ENCODE assay signal across 9 cellular contexts in genomic region chr2:174051741-174052638, GRCh38.
A peak's percentile ranks its signal among the peaks of the same experiment; 100 is the strongest.
DNase-seq lines count a peak whose midpoint lies in the region; TF ChIP-seq lines count a peak whose summit lies in the region.
"Had no signal": no experiment of that assay in that cellular context is flagged by ENCODE, and none has a peak within 500 bp of the region (broad histone marks: within the 10 kb centered on the region; RNA-seq: fewer than 3 reads in every experiment).

No MANE protein-coding gene starts in this region.

- H3K4me3 ChIP-seq in ACC112 (ENCODE audit: low read depth, low read length) (no peak overlapping the region), HUES64 (ENCODE audit: low read length) (no peak overlapping the region), brain microvascular endothelial cell (ENCODE audit: low read depth, low read length) (no peak overlapping the region)

- 63% methylated on average over 14 of the region's 14 CpGs for WGBS in HUES64

- no peaks in the 10 kb centered on the region for H3K79me2 ChIP-seq in ACC112 (ENCODE audit: control insufficient read depth, insufficient read depth, low read length, unreplicated experiment)

- H3K36me3 ChIP-seq in ACC112 (ENCODE audit: insufficient read depth, low read length) (no peaks in the 10 kb centered on the region), HUES64 (ENCODE audit: insufficient read depth, low read length) (no peaks in the 10 kb centered on the region), brain microvascular endothelial cell (replicated peaks) (no peaks in the 10 kb centered on the region)

- TF ChIP-seq CTCF in brain microvascular endothelial cell (IDR thresholded peaks at IDR 0.05; ENCODE audit: low read depth, low read length, missing control alignments) = no peak

- H3K4me1 ChIP-seq in ACC112 (ENCODE audit: control insufficient read depth, insufficient read depth, low read length, unreplicated experiment) = peaks cover 12% of the 10 kb centered on the region
- peaks cover 42% of the 10 kb centered on the region for H3K4me1 ChIP-seq in HUES64 (ENCODE audit: insufficient read depth, low read length)

- H3K27me3 ChIP-seq in ACC112 (ENCODE audit: insufficient read depth, low read length) (no peaks in the 10 kb centered on the region), HUES64 (ENCODE audit: insufficient read depth, low read length) (no peaks in the 10 kb centered on the region), brain microvascular endothelial cell (replicated peaks) (no peaks in the 10 kb centered on the region)

- H3K9ac ChIP-seq in HUES64 (ENCODE audit: low read depth, low read length) = 0 out of 2 replicates have a peak overlapping the region, but pooled peaks have one; percentile 1

- in situ Hi-C loops in brain microvascular endothelial cell (cut with HindIII; ENCODE audit: low pct_ligation_motif_present, low sequenced_read_pairs) = no loop called here

- no peaks in the 10 kb centered on the region for H3K9me3 ChIP-seq in HUES64 (ENCODE audit: insufficient read depth, low read depth, low read length)

- H2AFZ ChIP-seq in ACC112 (ENCODE audit: low read length, unreplicated experiment) = peak overlapping the region; percentile 40

- peak; percentile 67 for DNase-seq in brain microvascular endothelial cell
- DNase-seq in kidney tubule cell (ENCODE audit: low spot score) = peak; percentile 35
- DNase-seq in activated CD8-positive, alpha-beta memory T cell treated with anti-CD3 and anti-CD28 coated beads for 24 hours = no peak
- DNase-seq in SKM-1 (lab: John Stamatoyannopoulos, UW; ENCODE audit: unreplicated experiment) = no peak
- no peak for DNase-seq in NCI-H1092 treated with DMSO at 0.1 percent for 48 hours (lab: John Stamatoyannopoulos, UW)
- no peak for DNase-seq in NCI-H2029 treated with DMSO at 0.1 percent for 48 hours (lab: John Stamatoyannopoulos, UW)
- DNase-seq: CD8-positive, alpha-beta memory T cell had no signal

- H3K27ac ChIP-seq in ACC112 (ENCODE audit: low read depth, low read length) (no peak overlapping the region), HUES64 (ENCODE audit: low read depth, low read length) (peak overlapping the region; percentile 4; the same call in 1 of the 2 replicates), brain microvascular endothelial cell (no peak overlapping the region)

Comparison
In these comparisons a context has a peak if more than half of its experiments do, and no peak if none do; other contexts are left out.
1. DNase-seq: peak in brain microvascular endothelial cell (single experiment) and kidney tubule cell (single experiment); none in activated CD8-positive, alpha-beta memory T cell treated with anti-CD3 and anti-CD28 coated beads for 24 hours (single experiment), SKM-1 (single experiment), NCI-H1092 treated with DMSO at 0.1 percent for 48 hours (single experiment) and NCI-H2029 treated with DMSO at 0.1 percent for 48 hours (single experiment).